In the genomic region with DNA sequence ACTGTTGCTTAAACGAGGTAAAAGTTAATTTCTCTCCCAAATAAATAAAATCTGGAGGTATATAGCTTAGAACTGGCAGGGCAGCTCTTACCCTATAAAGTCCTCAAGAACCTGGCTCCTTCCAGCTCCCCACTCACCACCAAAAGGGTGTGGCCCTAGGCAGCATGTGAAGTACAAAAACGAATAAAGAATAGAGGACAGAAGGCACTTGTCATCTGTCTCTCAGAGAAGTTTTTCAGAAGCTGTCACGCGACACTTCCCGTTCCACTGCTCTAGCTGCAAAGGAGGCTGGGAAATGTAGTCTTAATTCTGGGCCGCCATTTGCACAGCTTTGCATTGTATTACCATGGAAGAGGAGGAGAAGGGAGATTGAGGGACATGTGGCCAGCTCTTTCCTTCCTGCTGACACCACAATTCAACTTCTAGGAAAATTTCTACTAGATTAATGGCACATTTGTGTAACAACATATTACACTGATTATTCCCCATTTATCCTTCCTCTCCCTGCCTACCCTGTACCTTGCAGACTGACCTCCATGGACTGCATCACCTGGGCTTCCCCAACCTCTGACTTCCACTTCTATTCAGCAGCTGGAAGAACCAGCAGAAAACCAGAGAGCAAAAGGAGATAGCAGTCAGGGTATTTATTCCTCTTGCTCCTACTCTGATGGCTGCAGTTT, we compare ENCODE assay signal across 8 cellular contexts.
DNase-seq lines count a peak whose midpoint lies in the region; ATAC-seq lines count a peak whose summit lies in the region.

No MANE protein-coding gene starts in this region.

- ATAC-seq in GM18517 (IDR thresholded peaks at IDR 0.05; ENCODE audit: unreplicated experiment) (peak; percentile 98), HG02938 (IDR thresholded peaks at IDR 0.05; ENCODE audit: unreplicated experiment) (peak; percentile 96)

- DNase-seq in NCI-H2029 (lab: John Stamatoyannopoulos, UW) (peak; percentile 77), UCSD-AML1 (lab: John Stamatoyannopoulos, UW; ENCODE audit: unreplicated experiment) (peak; percentile 33), brain pericyte (ENCODE audit: low read depth, low spot score) (peak; percentile 22), inferior parietal cortex (ENCODE audit: extremely low spot score) (peak; percentile 58), mesenteric fat pad (ENCODE audit: low spot score) (no peak)
- DNase-seq in stimulated activated CD4-positive, alpha-beta T cell treated with anti-CD3 and anti-CD28 coated beads, Interleukin-1b, Interleukin-23, amount 100 ng/mL, for 4 hours (ENCODE audit: low read depth in 2 of 2) = peak; percentile 22 to 41
